In the genomic region with DNA sequence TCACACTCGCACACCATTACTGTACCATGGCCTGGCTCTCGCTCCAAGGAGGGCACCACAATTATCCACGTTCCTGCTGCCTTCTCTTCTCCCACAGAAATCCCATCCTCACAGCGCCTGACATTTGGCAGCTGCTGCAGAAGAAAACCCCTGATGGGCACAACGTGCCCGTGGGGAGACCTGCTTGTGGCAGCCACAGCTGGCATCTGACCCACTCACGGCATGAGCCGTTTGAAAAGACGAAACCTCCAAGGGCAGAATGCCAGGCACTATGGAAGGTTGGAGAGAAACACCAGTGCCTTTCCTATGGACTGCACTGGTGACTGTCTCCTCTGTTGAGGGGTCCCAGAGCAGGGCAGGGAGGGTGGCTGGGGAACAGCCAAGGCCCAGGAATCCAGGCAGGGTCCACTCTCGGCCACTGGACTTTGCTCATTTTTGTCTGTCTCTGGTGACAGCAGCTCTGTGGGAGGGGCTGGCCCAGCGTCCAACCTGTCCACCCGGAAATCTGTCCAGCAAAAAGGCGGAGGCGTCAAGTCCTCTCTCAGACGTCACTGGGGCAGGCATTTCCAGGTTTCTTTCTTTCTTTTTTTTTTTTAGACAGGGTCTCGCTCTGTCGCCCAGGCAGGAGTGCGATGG, we compare ENCODE assay signal across 21 cellular contexts.
A peak's percentile ranks its signal among the peaks of the same experiment; 100 is the strongest.
DNase-seq lines count a peak whose midpoint lies in the region; ATAC-seq, FAIRE-seq and TF ChIP-seq lines count a peak whose summit lies in the region.
"Had no signal": no experiment of that assay in that cellular context is flagged by ENCODE, and none has a peak within 500 bp of the region (broad histone marks: within the 10 kb centered on the region; RNA-seq: fewer than 3 reads in every experiment).

No MANE protein-coding gene starts in this region.

- peaks cover 4% of the 10 kb centered on the region; the same call in 1 of the 3 replicates for H3K36me3 Mint-ChIP-seq in GM23338 (ENCODE audit: low read depth)

- H3K36me3 ChIP-seq in GM23338 (ENCODE audit: insufficient read depth), result no peaks in the 10 kb centered on the region
- H3K36me3 ChIP-seq in RWPE2 (ENCODE audit: low read depth), result no peaks in the 10 kb centered on the region
- no peaks in the 10 kb centered on the region for H3K36me3 ChIP-seq in HepG2 (replicated peaks in 1 of 2; ENCODE audit: control insufficient read depth in 1 of 2, insufficient read depth in 2 of 2, low read length in 2 of 2)
- H3K36me3 ChIP-seq: SJCRH30 had no signal

- FAIRE-seq in HepG2 (lab: Jason Lieb, UNC), result no peak
- FAIRE-seq: islet of Langerhans had no signal

- WGBS in HepG2 (ENCODE audit: low lambda C conversion rate), result 39% methylated on average over 17 of the region's 18 CpGs

- H3K4me2 ChIP-seq in GM23338 (no peak overlapping the region), HepG2 (ENCODE audit: low read depth, low read length) (peak overlapping the region; percentile 83)

- ATAC-seq in GM23338, result no peak
- ATAC-seq in RWPE2 (ENCODE audit: low read depth), result no peak
- ATAC-seq in HepG2, result peak; percentile 55
- no peak for ATAC-seq in GM18519 (IDR thresholded peaks at IDR 0.05; ENCODE audit: low FRiP score, unreplicated experiment)
- no peak for ATAC-seq in HG03159 (IDR thresholded peaks at IDR 0.05; ENCODE audit: unreplicated experiment)
- ATAC-seq: stimulated activated naive CD8-positive, alpha-beta T cell treated with anti-CD3 and anti-CD28 coated beads, Interleukin-15, amount 100 ng/mL, for 72 hours had no signal

- no peak overlapping the region for H3K9ac ChIP-seq in HepG2 (ENCODE audit: insufficient read depth, low read depth, low read length)
- H3K9ac ChIP-seq: parathyroid adenoma had no signal

- DNase-seq in GM23338 (ENCODE audit: low spot score) (no peak), RWPE2 (ENCODE audit: low spot score) (no peak), HepG2 (ENCODE audit: low spot score) (peak; percentile 47), posterior vena cava (ENCODE audit: low spot score) (peak; percentile 37), NCI-H446 treated with DMSO at 0.1 percent for 48 hours (lab: John Stamatoyannopoulos, UW) (no peak)
- no peak for DNase-seq in stimulated activated CD4-positive, alpha-beta T cell treated with anti-CD3 and anti-CD28 coated beads, Interleukin-4, amount 100 ng/mL, for 1 hour
- DNase-seq: activated CD4-positive, alpha-beta T cell treated with anti-CD3 and anti-CD28 coated beads, Interleukin-2, amount 10 ng/mL, durations not matched to agents 24 days and 14 days; activated naive CD4-positive, alpha-beta T cell; anterior cingulate cortex; cortex of kidney; Kasumi-1; NCI-H146; NCI-H510A treated with DMSO at 0.1 percent for 48 hours; OCI-M1; SJCRH30; stimulated activated naive CD8-positive, alpha-beta T cell treated with anti-CD3 and anti-CD28 coated beads, Interleukin-15, amount 100 ng/mL, for 72 hours had no signal

- no peak overlapping the region for H2AFZ ChIP-seq in GM23338
- peak overlapping the region; percentile 54 for H2AFZ ChIP-seq in HepG2 (ENCODE audit: low read length)
- H2AFZ ChIP-seq: parathyroid adenoma had no signal

- in situ Hi-C loops in HepG2 (cut with HindIII; ENCODE audit: extremely low pct_ligation_motif_present, low pct_unique_long_range_greater_than_20kb), result no loop called here

- TF ChIP-seq RAD21 in HepG2 (CRISPR knock-in tag; IDR thresholded peaks at IDR 0.05), result no peak

- H3K9me3 Mint-ChIP-seq in GM23338, result no peaks in the 10 kb centered on the region
- H3K9me3 Mint-ChIP-seq: activated CD4-positive, alpha-beta T cell treated with anti-CD3 and anti-CD28 coated beads, Interleukin-2, amount 10 ng/mL, durations not matched to agents 24 days and 14 days; stimulated activated naive CD8-positive, alpha-beta T cell treated with anti-CD3 and anti-CD28 coated beads, Interleukin-15, amount 100 ng/mL, for 72 hours had no signal

- H4K20me1 ChIP-seq in GM23338 (replicated peaks; ENCODE audit: insufficient read depth) (no peaks in the 10 kb centered on the region), HepG2 (ENCODE audit: insufficient read depth, low read length) (no peaks in the 10 kb centered on the region)

- H3K9me3 ChIP-seq in RWPE2 (ENCODE audit: severe bottlenecking) (no peaks in the 10 kb centered on the region), HepG2 (ENCODE audit: low read length) (no peaks in the 10 kb centered on the region)
- H3K9me3 ChIP-seq: SJCRH30 had no signal

- H3K27ac Mint-ChIP-seq in GM23338, result no peak overlapping the region
- H3K27ac Mint-ChIP-seq: activated CD4-positive, alpha-beta T cell treated with anti-CD3 and anti-CD28 coated beads, Interleukin-2, amount 10 ng/mL, durations not matched to agents 24 days and 14 days; stimulated activated naive CD8-positive, alpha-beta T cell treated with anti-CD3 and anti-CD28 coated beads, Interleukin-15, amount 100 ng/mL, for 72 hours had no signal

- H3K27ac ChIP-seq in GM23338 (ENCODE audit: low read depth), result peak overlapping the region; percentile 100
- H3K27ac ChIP-seq in RWPE2 (ENCODE audit: poor library complexity, severe bottlenecking), result peak overlapping the region; percentile 93
- H3K27ac ChIP-seq in HepG2 (ENCODE audit: extremely low read length, insufficient read depth, low read length), result peak overlapping the region; percentile 40
- H3K27ac ChIP-seq: epithelial cell of prostate, parathyroid adenoma had no signal

- no peaks in the 10 kb centered on the region for H3K27me3 ChIP-seq in GM23338 (ENCODE audit: insufficient read depth)
- H3K27me3 ChIP-seq in RWPE2 (ENCODE audit: insufficient read depth, poor library complexity, severe bottlenecking), result no peaks in the 10 kb centered on the region
- no peaks in the 10 kb centered on the region for H3K27me3 ChIP-seq in HepG2 (ENCODE audit: control insufficient read depth in 1 of 2, insufficient read depth in 2 of 2, low read length in 2 of 2)
- H3K27me3 ChIP-seq: SJCRH30 had no signal

- intact Hi-C loops in HepG2 (cut with micrococcal nuclease; ENCODE audit: unreplicated experiment), result no loop called here
- intact Hi-C loops in posterior vena cava (cut with DNase I), result no loop called here

- TF ChIP-seq CTCF in GM23338 (conservative IDR thresholded peaks at IDR 0.05; ENCODE audit: low read depth in 2 of 2) (no peak), RWPE2 (IDR thresholded peaks at IDR 0.05; ENCODE audit: poor library complexity, severe bottlenecking) (no peak), HepG2 (CRISPR knock-in tag; IDR thresholded peaks at IDR 0.05) (no peak)

- TF ChIP-seq POLR2A in HepG2 (IDR thresholded peaks at IDR 0.05; ENCODE audit: insufficient read depth in 1 of 2, low read depth in 2 of 2, low read length in 2 of 2), result no peak

- BruUV-seq in HepG2 (replicated peaks; lab: Mats Ljungman, UMichigan), result no TSS peak

- peaks cover 26% of the 10 kb centered on the region for H3K4me1 ChIP-seq in GM23338 (ENCODE audit: insufficient read depth)
- H3K4me1 ChIP-seq in RWPE2 (ENCODE audit: insufficient read depth, poor library complexity, severe bottlenecking), result peaks cover 11% of the 10 kb centered on the region
- peaks cover 76% of the 10 kb centered on the region for H3K4me1 ChIP-seq in HepG2 (ENCODE audit: insufficient read depth, low read length)
- H3K4me1 ChIP-seq: parathyroid adenoma had no signal

- H3K79me2 ChIP-seq in GM23338 (replicated peaks; ENCODE audit: insufficient read depth) (no peaks in the 10 kb centered on the region), HepG2 (ENCODE audit: insufficient read depth, low read length) (no peaks in the 10 kb centered on the region)
- H3K79me2 ChIP-seq: parathyroid adenoma had no signal

- H3K27me3 Mint-ChIP-seq in GM23338 (ENCODE audit: insufficient read depth, low read depth, poor library complexity), result peaks cover 16% of the 10 kb centered on the region

- POLR2A ChIA-PET in HepG2 (lab: Yijun Ruan, JAX), result interaction anchor here (0.6 kb wide), 1 partner anchor 11 kb away, joined by 3 read pairs; no protein-coding TSS in a partner anchor

- H3K4me3 ChIP-seq in GM23338, result no peak overlapping the region
- no peak overlapping the region for H3K4me3 ChIP-seq in RWPE2 (ENCODE audit: severe bottlenecking)
- H3K4me3 ChIP-seq in HepG2 (replicated peaks in 1 of 3; ENCODE audit: insufficient read depth in 1 of 3, low read depth in 2 of 3, low read length in 3 of 3), result peak overlapping the region in 1 of 3 experiments; percentile 23; a peak in 1 of 6 replicates
- H3K4me3 ChIP-seq: SJCRH30 had no signal

- TF ChIP-seq EP300 in HepG2 (IDR thresholded peaks at IDR 0.05; ENCODE audit: low read depth in 2 of 2, low read length in 2 of 2) (no peak), HepG2 (CRISPR knock-in tag; IDR thresholded peaks at IDR 0.05; ENCODE audit: borderline replicate concordance) (no peak)

- CTCF ChIA-PET in HepG2 (lab: Yijun Ruan, JAX; ENCODE audit: low intra/inter-chr PET ratio, low total read pairs), result no interaction called here

- H3K4me1 Mint-ChIP-seq in GM23338, result peaks cover 35% of the 10 kb centered on the region
- H3K4me1 Mint-ChIP-seq: activated CD4-positive, alpha-beta T cell treated with anti-CD3 and anti-CD28 coated beads, Interleukin-2, amount 10 ng/mL, durations not matched to agents 24 days and 14 days; stimulated activated naive CD8-positive, alpha-beta T cell treated with anti-CD3 and anti-CD28 coated beads, Interleukin-15, amount 100 ng/mL, for 72 hours had no signal

- H3F3A ChIP-seq in GM23338 (replicated peaks; ENCODE audit: low read depth), result peaks cover 18% of the 10 kb centered on the region

- no peak overlapping the region for H3K4me3 Mint-ChIP-seq in GM23338
- H3K4me3 Mint-ChIP-seq: activated CD4-positive, alpha-beta T cell treated with anti-CD3 and anti-CD28 coated beads, Interleukin-2, amount 10 ng/mL, durations not matched to agents 24 days and 14 days; stimulated activated naive CD8-positive, alpha-beta T cell treated with anti-CD3 and anti-CD28 coated beads, Interleukin-15, amount 100 ng/mL, for 72 hours had no signal

- no peaks in the 10 kb centered on the region for H3K9me2 ChIP-seq in GM23338 (ENCODE audit: insufficient read depth)

TF ChIP-seq in HepG2, 621 proteins besides CTCF, POLR2A, EP300 and RAD21 (continues in another document):
- TF ChIP-seq ZNF619 (CRISPR knock-in tag; IDR thresholded peaks at IDR 0.05), result no peak
- no peak for TF ChIP-seq ZNF570 (CRISPR knock-in tag; IDR thresholded peaks at IDR 0.05; ENCODE audit: borderline replicate concordance)
- TF ChIP-seq, protein P1, sequence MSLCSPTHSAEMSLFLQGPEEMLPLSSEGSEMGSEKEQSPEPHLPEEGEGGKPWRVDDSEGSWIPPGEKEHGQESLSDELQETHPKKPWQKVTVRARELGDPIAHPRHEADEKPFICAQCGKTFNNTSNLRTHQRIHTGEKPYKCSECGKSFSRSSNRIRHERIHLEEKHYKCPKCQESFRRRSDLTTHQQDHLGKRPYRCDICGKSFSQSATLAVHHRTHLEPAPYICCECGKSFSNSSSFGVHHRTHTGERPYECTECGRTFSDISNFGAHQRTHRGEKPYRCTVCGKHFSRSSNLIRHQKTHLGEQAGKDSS (CRISPR knock-in tag; IDR thresholded peaks at IDR 0.05; ENCODE audit: borderline replicate concordance, low read depth), result no peak
- TF ChIP-seq ZNF761 (CRISPR knock-in tag; conservative IDR thresholded peaks at IDR 0.05), result no peak
- no peak for TF ChIP-seq SKI (IDR thresholded peaks at IDR 0.05; ENCODE audit: partially characterized antibody)

Comparison
In these comparisons a context has a peak if more than half of its experiments do, and no peak if none do; other contexts are left out.
1. DNase-seq: peak in HepG2 (single experiment) and posterior vena cava (single experiment); none in GM23338 (single experiment), RWPE2 (single experiment), stimulated activated CD4-positive, alpha-beta T cell treated with anti-CD3 and anti-CD28 coated beads, Interleukin-4, amount 100 ng/mL, for 1 hour (single experiment) and NCI-H446 treated with DMSO at 0.1 percent for 48 hours (single experiment).
2. H3K27ac ChIP-seq: peak in every context shown above with its lines; median percentile 100 in GM23338; 93 in RWPE2; 40 in HepG2.